Comparison of ENCODE assay signal across 1 cellular context in the genomic region with DNA sequence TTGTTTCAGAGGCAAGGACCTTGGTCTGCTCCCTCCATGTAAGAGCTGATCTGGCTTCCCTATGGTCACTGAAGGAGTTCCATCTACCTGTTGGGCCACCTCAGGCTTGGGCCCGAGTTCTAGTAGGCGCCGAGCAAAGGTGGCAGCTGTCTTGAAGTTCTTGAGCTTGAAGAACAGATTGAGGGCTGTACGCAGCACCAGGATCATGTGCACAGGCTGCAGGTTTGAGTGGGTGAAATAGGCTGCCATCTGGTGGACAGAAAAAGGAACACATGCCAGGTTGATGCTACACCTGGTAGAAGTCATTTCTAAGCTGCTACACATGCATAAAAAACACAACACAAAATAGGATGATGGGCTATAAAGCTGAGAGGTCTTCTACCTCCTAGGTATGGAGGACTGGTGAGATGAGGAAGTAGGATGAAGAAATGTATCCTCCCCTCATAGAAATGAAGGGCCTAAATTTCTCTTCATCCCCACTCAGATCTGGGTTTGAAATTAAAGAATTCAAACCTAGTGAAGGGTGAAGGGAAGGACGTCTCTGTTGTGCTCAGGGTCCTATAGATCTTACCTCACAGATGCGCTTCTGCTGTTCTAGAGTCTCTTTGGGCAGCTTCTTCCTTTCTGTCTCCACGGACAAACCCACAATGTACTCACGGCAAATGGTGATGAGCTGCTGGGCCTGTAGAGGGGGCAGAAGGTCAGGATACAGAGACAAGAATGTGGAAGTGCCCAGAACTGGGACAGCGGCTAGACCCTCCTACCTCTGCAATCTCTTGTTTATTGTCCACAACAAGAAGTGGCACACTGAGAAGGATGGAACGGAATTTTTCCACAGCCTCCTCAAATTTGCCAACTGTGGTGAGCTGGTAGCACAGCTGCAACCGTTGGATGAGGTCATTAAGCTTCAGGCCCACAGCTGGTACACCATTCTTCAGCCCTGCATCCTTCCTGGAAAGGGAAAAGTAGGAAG.
TF ChIP-seq lines count a peak whose summit lies in the region.

No MANE protein-coding gene starts in this region.

TF ChIP-seq in GM12878, 131 proteins besides CTCF, POLR2A, EP300 and RAD21:
- TF ChIP-seq SMC3 (IDR thresholded peaks at IDR 0.05; ENCODE audit: borderline replicate concordance, low read length) (peak; percentile 88), MYC (IDR thresholded peaks at IDR 0.05; ENCODE audit: insufficient read depth, insufficient read length, insufficient replicate concordance, low read length, severe bottlenecking) (no peak), YY1 (IDR thresholded peaks at IDR 0.05; ENCODE audit: low read depth, low read length) (peak; percentile 55; the same call in 1 of the 2 replicates), PAX5 (IDR thresholded peaks at IDR 0.05; ENCODE audit: borderline replicate concordance, low read depth, low read length) (no peak), STAT1 (conservative IDR thresholded peaks at IDR 0.05) (no peak), POU2F2 (IDR thresholded peaks at IDR 0.05; ENCODE audit: borderline replicate concordance, low read depth, low read length) (peak; percentile 43; the same call in 1 of the 3 replicates), SUZ12 (IDR thresholded peaks at IDR 0.05; ENCODE audit: unreplicated experiment) (no peak), SUPT20H (IDR thresholded peaks at IDR 0.05; ENCODE audit: borderline replicate concordance, control insufficient read depth, low read depth, low read length) (no peak), MYB (IDR thresholded peaks at IDR 0.05; ENCODE audit: borderline replicate concordance, low read depth, low read length) (no peak), SREBF1 (IDR thresholded peaks at IDR 0.05; ENCODE audit: low read length) (no peak), NFIC (IDR thresholded peaks at IDR 0.05; ENCODE audit: low read depth, low read length) (no peak), ZNF207 (IDR thresholded peaks at IDR 0.05; ENCODE audit: borderline replicate concordance) (no peak), FOXM1 (IDR thresholded peaks at IDR 0.05; ENCODE audit: low read depth, low read length) (no peak), BHLHE40 (IDR thresholded peaks at IDR 0.05; ENCODE audit: borderline replicate concordance in 1 of 2, low read depth in 2 of 2, low read length in 1 of 2) (peak; percentile 46 to 49; a peak in 1 of 4 replicates)
- TF ChIP-seq, protein P1, sequence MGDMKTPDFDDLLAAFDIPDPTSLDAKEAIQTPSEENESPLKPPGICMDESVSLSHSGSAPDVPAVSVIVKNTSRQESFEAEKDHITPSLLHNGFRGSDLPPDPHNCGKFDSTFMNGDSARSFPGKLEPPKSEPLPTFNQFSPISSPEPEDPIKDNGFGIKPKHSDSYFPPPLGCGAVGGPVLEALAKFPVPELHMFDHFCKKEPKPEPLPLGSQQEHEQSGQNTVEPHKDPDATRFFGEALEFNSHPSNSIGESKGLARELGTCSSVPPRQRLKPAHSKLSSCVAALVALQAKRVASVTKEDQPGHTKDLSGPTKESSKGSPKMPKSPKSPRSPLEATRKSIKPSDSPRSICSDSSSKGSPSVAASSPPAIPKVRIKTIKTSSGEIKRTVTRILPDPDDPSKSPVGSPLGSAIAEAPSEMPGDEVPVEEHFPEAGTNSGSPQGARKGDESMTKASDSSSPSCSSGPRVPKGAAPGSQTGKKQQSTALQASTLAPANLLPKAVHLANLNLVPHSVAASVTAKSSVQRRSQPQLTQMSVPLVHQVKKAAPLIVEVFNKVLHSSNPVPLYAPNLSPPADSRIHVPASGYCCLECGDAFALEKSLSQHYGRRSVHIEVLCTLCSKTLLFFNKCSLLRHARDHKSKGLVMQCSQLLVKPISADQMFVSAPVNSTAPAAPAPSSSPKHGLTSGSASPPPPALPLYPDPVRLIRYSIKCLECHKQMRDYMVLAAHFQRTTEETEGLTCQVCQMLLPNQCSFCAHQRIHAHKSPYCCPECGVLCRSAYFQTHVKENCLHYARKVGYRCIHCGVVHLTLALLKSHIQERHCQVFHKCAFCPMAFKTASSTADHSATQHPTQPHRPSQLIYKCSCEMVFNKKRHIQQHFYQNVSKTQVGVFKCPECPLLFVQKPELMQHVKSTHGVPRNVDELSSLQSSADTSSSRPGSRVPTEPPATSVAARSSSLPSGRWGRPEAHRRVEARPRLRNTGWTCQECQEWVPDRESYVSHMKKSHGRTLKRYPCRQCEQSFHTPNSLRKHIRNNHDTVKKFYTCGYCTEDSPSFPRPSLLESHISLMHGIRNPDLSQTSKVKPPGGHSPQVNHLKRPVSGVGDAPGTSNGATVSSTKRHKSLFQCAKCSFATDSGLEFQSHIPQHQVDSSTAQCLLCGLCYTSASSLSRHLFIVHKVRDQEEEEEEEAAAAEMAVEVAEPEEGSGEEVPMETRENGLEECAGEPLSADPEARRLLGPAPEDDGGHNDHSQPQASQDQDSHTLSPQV (IDR thresholded peaks at IDR 0.05): no peak
- TF ChIP-seq, protein P2, sequence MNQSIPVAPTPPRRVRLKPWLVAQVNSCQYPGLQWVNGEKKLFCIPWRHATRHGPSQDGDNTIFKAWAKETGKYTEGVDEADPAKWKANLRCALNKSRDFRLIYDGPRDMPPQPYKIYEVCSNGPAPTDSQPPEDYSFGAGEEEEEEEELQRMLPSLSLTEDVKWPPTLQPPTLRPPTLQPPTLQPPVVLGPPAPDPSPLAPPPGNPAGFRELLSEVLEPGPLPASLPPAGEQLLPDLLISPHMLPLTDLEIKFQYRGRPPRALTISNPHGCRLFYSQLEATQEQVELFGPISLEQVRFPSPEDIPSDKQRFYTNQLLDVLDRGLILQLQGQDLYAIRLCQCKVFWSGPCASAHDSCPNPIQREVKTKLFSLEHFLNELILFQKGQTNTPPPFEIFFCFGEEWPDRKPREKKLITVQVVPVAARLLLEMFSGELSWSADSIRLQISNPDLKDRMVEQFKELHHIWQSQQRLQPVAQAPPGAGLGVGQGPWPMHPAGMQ (IDR thresholded peaks at IDR 0.05; ENCODE audit: borderline replicate concordance): no peak
